Comparison of ENCODE assay signal across 1 cellular context in the genomic region with DNA sequence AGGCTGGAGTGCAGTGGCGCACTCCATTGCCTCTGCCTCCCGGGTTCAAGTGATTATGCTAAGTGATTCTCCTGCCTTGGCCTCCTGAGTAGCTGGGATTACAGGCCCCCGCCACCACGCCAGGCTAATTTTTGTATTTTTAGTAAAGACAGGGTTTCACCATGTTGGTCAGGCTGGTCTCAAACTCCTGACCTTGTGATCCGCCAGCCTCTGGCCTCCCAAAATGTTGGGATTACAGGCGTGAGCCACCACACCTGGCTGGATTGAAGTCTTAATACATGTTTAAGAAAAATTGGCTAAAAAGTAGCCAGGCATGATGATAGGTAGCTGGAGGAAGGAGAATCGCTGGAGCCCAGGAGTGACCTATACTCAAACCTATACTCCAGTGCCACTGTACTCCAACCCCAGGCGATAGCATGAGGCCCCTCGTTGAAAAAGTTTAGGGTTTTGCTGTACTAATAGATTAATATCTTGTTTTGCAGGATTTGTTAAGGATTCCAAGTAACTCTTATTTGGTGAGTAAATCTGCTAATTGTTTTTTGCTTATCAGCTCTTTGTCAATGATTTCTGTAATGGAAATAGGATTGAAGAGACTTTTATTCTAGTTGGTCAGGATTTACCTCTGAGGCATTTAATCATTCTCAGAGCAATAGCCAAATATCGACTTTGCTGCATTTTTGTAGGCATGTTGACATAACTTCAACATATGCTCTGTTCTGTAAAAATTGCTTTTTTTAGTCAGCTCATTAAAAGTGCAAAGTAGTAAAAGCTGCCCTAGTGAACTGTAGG.
TF ChIP-seq lines count a peak whose summit lies in the region.

No MANE protein-coding gene starts in this region.

TF ChIP-seq in HepG2, 621 proteins besides CTCF, POLR2A, EP300 and RAD21 (continued from another document and continues in another):
- TF ChIP-seq, protein P1, sequence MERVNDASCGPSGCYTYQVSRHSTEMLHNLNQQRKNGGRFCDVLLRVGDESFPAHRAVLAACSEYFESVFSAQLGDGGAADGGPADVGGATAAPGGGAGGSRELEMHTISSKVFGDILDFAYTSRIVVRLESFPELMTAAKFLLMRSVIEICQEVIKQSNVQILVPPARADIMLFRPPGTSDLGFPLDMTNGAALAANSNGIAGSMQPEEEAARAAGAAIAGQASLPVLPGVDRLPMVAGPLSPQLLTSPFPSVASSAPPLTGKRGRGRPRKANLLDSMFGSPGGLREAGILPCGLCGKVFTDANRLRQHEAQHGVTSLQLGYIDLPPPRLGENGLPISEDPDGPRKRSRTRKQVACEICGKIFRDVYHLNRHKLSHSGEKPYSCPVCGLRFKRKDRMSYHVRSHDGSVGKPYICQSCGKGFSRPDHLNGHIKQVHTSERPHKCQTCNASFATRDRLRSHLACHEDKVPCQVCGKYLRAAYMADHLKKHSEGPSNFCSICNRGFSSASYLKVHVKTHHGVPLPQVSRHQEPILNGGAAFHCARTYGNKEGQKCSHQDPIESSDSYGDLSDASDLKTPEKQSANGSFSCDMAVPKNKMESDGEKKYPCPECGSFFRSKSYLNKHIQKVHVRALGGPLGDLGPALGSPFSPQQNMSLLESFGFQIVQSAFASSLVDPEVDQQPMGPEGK (CRISPR knock-in tag; IDR thresholded peaks at IDR 0.05), result no peak
- no peak for TF ChIP-seq CREB1 (IDR thresholded peaks at IDR 0.05)
- TF ChIP-seq CREB1 (CRISPR knock-in tag; IDR thresholded peaks at IDR 0.05), result no peak
- TF ChIP-seq ZNF883 (CRISPR knock-in tag; IDR thresholded peaks at IDR 0.05; ENCODE audit: not compliant biosample characterization), result no peak
- no peak for TF ChIP-seq ONECUT2 (CRISPR knock-in tag; IDR thresholded peaks at IDR 0.05)
- no peak for TF ChIP-seq PLRG1 (conservative IDR thresholded peaks at IDR 0.05)
- TF ChIP-seq SRY (CRISPR knock-in tag; IDR thresholded peaks at IDR 0.05), result no peak
- TF ChIP-seq PPARG (CRISPR knock-in tag; conservative IDR thresholded peaks at IDR 0.05), result no peak
- no peak for TF ChIP-seq WIZ (CRISPR knock-in tag; IDR thresholded peaks at IDR 0.05)
- TF ChIP-seq, protein P2, sequence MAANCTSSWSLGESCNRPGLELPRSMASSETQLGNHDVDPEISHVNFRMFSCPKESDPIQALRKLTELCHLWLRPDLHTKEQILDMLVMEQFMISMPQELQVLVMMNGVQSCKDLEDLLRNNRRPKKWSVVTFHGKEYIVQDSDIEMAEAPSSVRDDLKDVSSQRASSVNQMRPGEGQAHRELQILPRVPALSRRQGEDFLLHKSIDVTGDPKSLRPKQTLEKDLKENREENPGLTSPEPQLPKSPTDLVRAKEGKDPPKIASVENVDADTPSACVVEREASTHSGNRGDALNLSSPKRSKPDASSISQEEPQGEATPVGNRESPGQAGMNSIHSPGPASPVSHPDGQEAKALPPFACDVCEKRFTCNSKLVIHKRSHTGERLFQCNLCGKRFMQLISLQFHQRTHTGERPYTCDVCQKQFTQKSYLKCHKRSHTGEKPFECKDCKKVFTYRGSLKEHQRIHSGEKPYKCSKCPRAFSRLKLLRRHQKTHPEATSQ (CRISPR knock-in tag; IDR thresholded peaks at IDR 0.05; ENCODE audit: borderline replicate concordance), result no peak
- TF ChIP-seq ZBTB46 (CRISPR knock-in tag; IDR thresholded peaks at IDR 0.05; ENCODE audit: borderline replicate concordance), result no peak
- TF ChIP-seq, protein P3, sequence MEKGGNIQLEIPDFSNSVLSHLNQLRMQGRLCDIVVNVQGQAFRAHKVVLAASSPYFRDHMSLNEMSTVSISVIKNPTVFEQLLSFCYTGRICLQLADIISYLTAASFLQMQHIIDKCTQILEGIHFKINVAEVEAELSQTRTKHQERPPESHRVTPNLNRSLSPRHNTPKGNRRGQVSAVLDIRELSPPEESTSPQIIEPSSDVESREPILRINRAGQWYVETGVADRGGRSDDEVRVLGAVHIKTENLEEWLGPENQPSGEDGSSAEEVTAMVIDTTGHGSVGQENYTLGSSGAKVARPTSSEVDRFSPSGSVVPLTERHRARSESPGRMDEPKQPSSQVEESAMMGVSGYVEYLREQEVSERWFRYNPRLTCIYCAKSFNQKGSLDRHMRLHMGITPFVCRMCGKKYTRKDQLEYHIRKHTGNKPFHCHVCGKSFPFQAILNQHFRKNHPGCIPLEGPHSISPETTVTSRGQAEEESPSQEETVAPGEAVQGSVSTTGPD (CRISPR knock-in tag; IDR thresholded peaks at IDR 0.05), result no peak
- no peak for TF ChIP-seq ZNF629 (CRISPR knock-in tag; conservative IDR thresholded peaks at IDR 0.05)
- TF ChIP-seq MED1 (CRISPR knock-in tag; IDR thresholded peaks at IDR 0.05), result no peak
- TF ChIP-seq TARDBP (CRISPR knock-in tag; IDR thresholded peaks at IDR 0.05), result no peak
- TF ChIP-seq YEATS2 (CRISPR knock-in tag; IDR thresholded peaks at IDR 0.05; ENCODE audit: borderline replicate concordance), result no peak
- no peak for TF ChIP-seq GABPA (IDR thresholded peaks at IDR 0.05; ENCODE audit: low read depth, low read length)
- TF ChIP-seq GABPA (CRISPR knock-in tag; IDR thresholded peaks at IDR 0.05; ENCODE audit: low read depth), result no peak
- no peak for TF ChIP-seq ZNF749 (CRISPR knock-in tag; IDR thresholded peaks at IDR 0.05; ENCODE audit: borderline replicate concordance)
- no peak for TF ChIP-seq ZNF75D (CRISPR knock-in tag; IDR thresholded peaks at IDR 0.05; ENCODE audit: borderline replicate concordance)
- no peak for TF ChIP-seq HIVEP1 (CRISPR knock-in tag; IDR thresholded peaks at IDR 0.05)
- no peak for TF ChIP-seq CHD2 (IDR thresholded peaks at IDR 0.05; ENCODE audit: low read depth, low read length)
- TF ChIP-seq TAF1 (CRISPR knock-in tag; IDR thresholded peaks at IDR 0.05), result 0 out of 2 replicates have a peak, but pooled peaks have one; percentile 16
- no peak for TF ChIP-seq ZNF432 (CRISPR knock-in tag; IDR thresholded peaks at IDR 0.05; ENCODE audit: borderline replicate concordance)
- TF ChIP-seq, protein P4, sequence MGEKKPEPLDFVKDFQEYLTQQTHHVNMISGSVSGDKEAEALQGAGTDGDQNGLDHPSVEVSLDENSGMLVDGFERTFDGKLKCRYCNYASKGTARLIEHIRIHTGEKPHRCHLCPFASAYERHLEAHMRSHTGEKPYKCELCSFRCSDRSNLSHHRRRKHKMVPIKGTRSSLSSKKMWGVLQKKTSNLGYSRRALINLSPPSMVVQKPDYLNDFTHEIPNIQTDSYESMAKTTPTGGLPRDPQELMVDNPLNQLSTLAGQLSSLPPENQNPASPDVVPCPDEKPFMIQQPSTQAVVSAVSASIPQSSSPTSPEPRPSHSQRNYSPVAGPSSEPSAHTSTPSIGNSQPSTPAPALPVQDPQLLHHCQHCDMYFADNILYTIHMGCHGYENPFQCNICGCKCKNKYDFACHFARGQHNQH (CRISPR knock-in tag; IDR thresholded peaks at IDR 0.05), result no peak
- no peak for TF ChIP-seq HOXA5 (CRISPR knock-in tag; IDR thresholded peaks at IDR 0.05)
- TF ChIP-seq TCF12 (IDR thresholded peaks at IDR 0.05), result no peak
- TF ChIP-seq TCF12 (CRISPR knock-in tag; IDR thresholded peaks at IDR 0.05), result no peak
- TF ChIP-seq SP4 (CRISPR knock-in tag; IDR thresholded peaks at IDR 0.05), result no peak
- TF ChIP-seq ZC3H4 (CRISPR knock-in tag; IDR thresholded peaks at IDR 0.05; ENCODE audit: borderline replicate concordance), result 0 out of 2 replicates have a peak, but pooled peaks have one; percentile 77
- TF ChIP-seq NFE2 (CRISPR knock-in tag; IDR thresholded peaks at IDR 0.05), result no peak
- TF ChIP-seq, protein P5, sequence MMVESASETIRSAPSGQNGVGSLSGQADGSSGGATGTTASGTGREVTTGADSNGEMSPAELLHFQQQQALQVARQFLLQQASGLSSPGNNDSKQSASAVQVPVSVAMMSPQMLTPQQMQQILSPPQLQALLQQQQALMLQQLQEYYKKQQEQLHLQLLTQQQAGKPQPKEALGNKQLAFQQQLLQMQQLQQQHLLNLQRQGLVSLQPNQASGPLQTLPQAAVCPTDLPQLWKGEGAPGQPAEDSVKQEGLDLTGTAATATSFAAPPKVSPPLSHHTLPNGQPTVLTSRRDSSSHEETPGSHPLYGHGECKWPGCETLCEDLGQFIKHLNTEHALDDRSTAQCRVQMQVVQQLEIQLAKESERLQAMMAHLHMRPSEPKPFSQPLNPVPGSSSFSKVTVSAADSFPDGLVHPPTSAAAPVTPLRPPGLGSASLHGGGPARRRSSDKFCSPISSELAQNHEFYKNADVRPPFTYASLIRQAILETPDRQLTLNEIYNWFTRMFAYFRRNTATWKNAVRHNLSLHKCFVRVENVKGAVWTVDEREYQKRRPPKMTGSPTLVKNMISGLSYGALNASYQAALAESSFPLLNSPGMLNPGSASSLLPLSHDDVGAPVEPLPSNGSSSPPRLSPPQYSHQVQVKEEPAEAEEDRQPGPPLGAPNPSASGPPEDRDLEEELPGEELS (CRISPR knock-in tag; IDR thresholded peaks at IDR 0.05), result no peak
- 0 out of 2 replicates have a peak, but pooled peaks have one; percentile 25 for TF ChIP-seq ZNF772 (CRISPR knock-in tag; IDR thresholded peaks at IDR 0.05)
- TF ChIP-seq, protein P6, sequence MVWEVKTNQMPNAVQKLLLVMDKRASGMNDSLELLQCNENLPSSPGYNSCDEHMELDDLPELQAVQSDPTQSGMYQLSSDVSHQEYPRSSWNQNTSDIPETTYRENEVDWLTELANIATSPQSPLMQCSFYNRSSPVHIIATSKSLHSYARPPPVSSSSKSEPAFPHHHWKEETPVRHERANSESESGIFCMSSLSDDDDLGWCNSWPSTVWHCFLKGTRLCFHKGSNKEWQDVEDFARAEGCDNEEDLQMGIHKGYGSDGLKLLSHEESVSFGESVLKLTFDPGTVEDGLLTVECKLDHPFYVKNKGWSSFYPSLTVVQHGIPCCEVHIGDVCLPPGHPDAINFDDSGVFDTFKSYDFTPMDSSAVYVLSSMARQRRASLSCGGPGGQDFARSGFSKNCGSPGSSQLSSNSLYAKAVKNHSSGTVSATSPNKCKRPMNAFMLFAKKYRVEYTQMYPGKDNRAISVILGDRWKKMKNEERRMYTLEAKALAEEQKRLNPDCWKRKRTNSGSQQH (CRISPR knock-in tag; IDR thresholded peaks at IDR 0.05; ENCODE audit: low read depth), result no peak
- TF ChIP-seq, protein P7, sequence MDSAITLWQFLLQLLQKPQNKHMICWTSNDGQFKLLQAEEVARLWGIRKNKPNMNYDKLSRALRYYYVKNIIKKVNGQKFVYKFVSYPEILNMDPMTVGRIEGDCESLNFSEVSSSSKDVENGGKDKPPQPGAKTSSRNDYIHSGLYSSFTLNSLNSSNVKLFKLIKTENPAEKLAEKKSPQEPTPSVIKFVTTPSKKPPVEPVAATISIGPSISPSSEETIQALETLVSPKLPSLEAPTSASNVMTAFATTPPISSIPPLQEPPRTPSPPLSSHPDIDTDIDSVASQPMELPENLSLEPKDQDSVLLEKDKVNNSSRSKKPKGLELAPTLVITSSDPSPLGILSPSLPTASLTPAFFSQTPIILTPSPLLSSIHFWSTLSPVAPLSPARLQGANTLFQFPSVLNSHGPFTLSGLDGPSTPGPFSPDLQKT (CRISPR knock-in tag; IDR thresholded peaks at IDR 0.05; ENCODE audit: borderline replicate concordance), result no peak
- TF ChIP-seq KLF15 (CRISPR knock-in tag; IDR thresholded peaks at IDR 0.05; ENCODE audit: borderline replicate concordance), result no peak
- TF ChIP-seq KMT2A (CRISPR knock-in tag; IDR thresholded peaks at IDR 0.05), result no peak
- TF ChIP-seq ZNF761 (CRISPR knock-in tag; conservative IDR thresholded peaks at IDR 0.05), result no peak
- TF ChIP-seq MEIS1 (CRISPR knock-in tag; IDR thresholded peaks at IDR 0.05; ENCODE audit: borderline replicate concordance), result no peak
- TF ChIP-seq ZNF891 (CRISPR knock-in tag; IDR thresholded peaks at IDR 0.05), result no peak
- TF ChIP-seq ZNF292 (CRISPR knock-in tag; IDR thresholded peaks at IDR 0.05; ENCODE audit: borderline replicate concordance, low read depth), result no peak
- TF ChIP-seq, protein P8, sequence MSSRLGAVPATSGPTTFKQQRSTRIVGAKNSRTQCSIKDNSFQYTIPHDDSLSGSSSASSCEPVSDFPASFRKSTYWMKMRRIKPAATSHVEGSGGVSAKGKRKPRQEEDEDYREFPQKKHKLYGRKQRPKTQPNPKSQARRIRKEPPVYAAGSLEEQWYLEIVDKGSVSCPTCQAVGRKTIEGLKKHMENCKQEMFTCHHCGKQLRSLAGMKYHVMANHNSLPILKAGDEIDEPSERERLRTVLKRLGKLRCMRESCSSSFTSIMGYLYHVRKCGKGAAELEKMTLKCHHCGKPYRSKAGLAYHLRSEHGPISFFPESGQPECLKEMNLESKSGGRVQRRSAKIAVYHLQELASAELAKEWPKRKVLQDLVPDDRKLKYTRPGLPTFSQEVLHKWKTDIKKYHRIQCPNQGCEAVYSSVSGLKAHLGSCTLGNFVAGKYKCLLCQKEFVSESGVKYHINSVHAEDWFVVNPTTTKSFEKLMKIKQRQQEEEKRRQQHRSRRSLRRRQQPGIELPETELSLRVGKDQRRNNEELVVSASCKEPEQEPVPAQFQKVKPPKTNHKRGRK (CRISPR knock-in tag; IDR thresholded peaks at IDR 0.05), result no peak
- no peak for TF ChIP-seq NBN (conservative IDR thresholded peaks at IDR 0.05)
- TF ChIP-seq CERS6 (CRISPR knock-in tag; IDR thresholded peaks at IDR 0.05), result no peak
- TF ChIP-seq TGIF2 (CRISPR knock-in tag; IDR thresholded peaks at IDR 0.05), result no peak
- no peak for TF ChIP-seq ZNF878 (CRISPR knock-in tag; IDR thresholded peaks at IDR 0.05)
- no peak for TF ChIP-seq GATAD1 (CRISPR knock-in tag; IDR thresholded peaks at IDR 0.05)
- no peak for TF ChIP-seq MAZ (IDR thresholded peaks at IDR 0.05; ENCODE audit: borderline replicate concordance, low read depth, low read length)
- no peak; the same call in 1 of the 2 replicates for TF ChIP-seq MAZ (CRISPR knock-in tag; IDR thresholded peaks at IDR 0.05; ENCODE audit: low read depth)
- TF ChIP-seq BCL3 (CRISPR knock-in tag; IDR thresholded peaks at IDR 0.05), result no peak
